In genomic region chr10:121822180-121822579, GRCh38 we compare ENCODE assay signal across 20 cellular contexts.
A peak's percentile ranks its signal among the peaks of the same experiment; 100 is the strongest.
DNase-seq lines count a peak whose midpoint lies in the region; ATAC-seq lines count a peak whose summit lies in the region.
"Had no signal": no experiment of that assay in that cellular context is flagged by ENCODE, and none has a peak within 500 bp of the region (broad histone marks: within the 10 kb centered on the region; RNA-seq: fewer than 3 reads in every experiment).

No MANE protein-coding gene starts in this region.

- WGBS in GM23248 (ENCODE audit: low coverage in 1 of 2, low lambda C conversion rate in 2 of 2, missing lambda C conversion rate in 2 of 2), 2 experiments = 56 to 59% methylated on average over 1 of the region's 1 CpG

- no peak overlapping the region for H2AFZ ChIP-seq in GM23248

- no peak overlapping the region for H3K9ac ChIP-seq in GM23248

- H3K27ac ChIP-seq in GM23248 = no peak overlapping the region
- H3K27ac ChIP-seq: Peyer's patch had no signal

- no peaks in the 10 kb centered on the region for H3F3A ChIP-seq in GM23248 (ENCODE audit: insufficient read depth)

- ATAC-seq in GM18907 (IDR thresholded peaks at IDR 0.05; ENCODE audit: unreplicated experiment) (peak; percentile 49), GM21529 (IDR thresholded peaks at IDR 0.05; ENCODE audit: unreplicated experiment) (peak; percentile 50), HG02938 (IDR thresholded peaks at IDR 0.05; ENCODE audit: unreplicated experiment) (peak; percentile 54)
- ATAC-seq: SK-N-SH treated with all-trans-retinoic acid at 6 μM for 48 hours had no signal

- in situ Hi-C loops in GM23248 (cut with MboI) = no loop called here

- no peaks in the 10 kb centered on the region for H3K9me2 ChIP-seq in GM23248 (ENCODE audit: insufficient read depth)

- no peaks in the 10 kb centered on the region for H3K36me3 ChIP-seq in GM23248 (ENCODE audit: low read depth)
- H3K36me3 ChIP-seq: Peyer's patch had no signal

- no peaks in the 10 kb centered on the region for H3K79me2 ChIP-seq in GM23248 (ENCODE audit: insufficient read depth)

- no peaks in the 10 kb centered on the region for H4K20me1 ChIP-seq in GM23248 (ENCODE audit: insufficient read depth)

- no peak for DNase-seq in NCI-H1694 treated with DMSO at 0.1 percent for 48 hours (lab: John Stamatoyannopoulos, UW)
- DNase-seq in DMS114 treated with DMSO at 0.1 percent for 48 hours (lab: John Stamatoyannopoulos, UW; ENCODE audit: unreplicated experiment) = no peak
- no peak for DNase-seq in GM23248
- DNase-seq in NCI-H524 (lab: John Stamatoyannopoulos, UW) = no peak
- DNase-seq: CD4-positive, CD25-positive, alpha-beta regulatory T cell; DMS79 treated with DMSO at 0.1 percent for 48 hours; H7; Kasumi-1; MM.1S; NCI-H1048; NCI-H1417 treated with DMSO at 0.1 percent for 48 hours; NCI-H1930; NCI-H226; NCI-H510A treated with DMSO at 0.1 percent for 48 hours; NCI-H82; Peyer's patch had no signal

- H3K9me3 ChIP-seq in GM23248 (ENCODE audit: low read depth) = no peaks in the 10 kb centered on the region
- H3K9me3 ChIP-seq: Peyer's patch had no signal

- H3K27me3 ChIP-seq in GM23248 (replicated peaks; ENCODE audit: insufficient read depth) = no peaks in the 10 kb centered on the region
- H3K27me3 ChIP-seq: Peyer's patch had no signal

- no peak overlapping the region for H3K4me3 ChIP-seq in GM23248
- H3K4me3 ChIP-seq: Peyer's patch had no signal

- H3K4me2 ChIP-seq in GM23248 (ENCODE audit: unreplicated experiment) = no peak overlapping the region

- no peaks in the 10 kb centered on the region for H3K4me1 ChIP-seq in GM23248 (ENCODE audit: insufficient read depth)
- H3K4me1 ChIP-seq: Peyer's patch had no signal
